Comparison of ENCODE assay signal across 1 cellular context in the genomic region with DNA sequence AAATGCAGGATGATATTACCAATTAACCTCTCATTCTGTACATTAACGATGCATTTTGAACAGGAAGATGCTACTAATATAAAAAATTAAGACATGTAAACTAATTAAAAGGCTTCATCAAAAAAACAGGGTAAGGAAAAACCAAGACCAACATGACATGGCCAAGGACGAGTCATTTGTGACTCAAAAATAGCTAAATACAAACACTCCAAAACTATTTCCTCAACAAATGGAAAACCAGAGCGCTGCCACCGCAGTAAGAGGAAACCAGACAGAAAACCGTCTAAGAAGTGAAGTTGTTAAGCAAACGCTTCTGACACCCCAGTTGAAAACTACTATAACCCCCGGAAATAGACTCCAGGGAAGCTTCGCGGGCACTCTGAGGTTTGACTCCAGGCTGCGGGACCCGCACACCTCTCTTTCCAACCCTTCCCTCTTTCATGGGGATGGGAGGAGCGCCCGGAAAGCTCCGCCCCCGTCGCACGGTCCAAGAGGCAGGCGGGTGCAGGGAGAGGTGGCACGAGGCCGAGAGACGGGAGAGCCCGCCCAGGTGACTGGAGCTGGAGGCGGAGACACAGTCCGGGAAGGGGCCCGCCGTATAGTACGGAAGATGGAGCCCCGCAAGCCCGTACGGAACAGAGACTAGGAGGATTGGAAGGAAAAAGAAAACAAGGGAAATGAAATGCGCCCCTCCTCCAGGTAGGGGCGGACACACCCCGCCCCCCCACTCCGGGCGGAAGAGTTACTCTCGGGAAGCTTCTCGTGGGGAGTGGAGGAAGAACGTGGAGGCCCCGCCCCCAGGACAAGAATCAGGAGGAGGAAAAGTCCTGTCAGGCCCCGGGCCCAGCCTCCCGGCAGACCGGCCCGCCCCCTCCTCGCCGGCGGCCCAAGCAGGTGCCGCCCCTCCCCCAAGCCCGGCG.
TF ChIP-seq lines count a peak whose summit lies in the region.

No MANE protein-coding gene starts in this region.

TF ChIP-seq in HEK293, 187 proteins besides CTCF, POLR2A, EP300 and RAD21 (continued from another document and continues in another):
- TF ChIP-seq SETDB1 (IDR thresholded peaks at IDR 0.05; ENCODE audit: insufficient read length, low read length) (no peak), ZNF510 (tag by site-specific recombination; IDR thresholded peaks at IDR 0.05; ENCODE audit: insufficient replicate concordance) (no peak), ZSCAN16 (tag by site-specific recombination; IDR thresholded peaks at IDR 0.05) (no peak), ZNF274 (IDR thresholded peaks at IDR 0.05; ENCODE audit: low read length) (no peak), ZNF274 (tag by site-specific recombination; IDR thresholded peaks at IDR 0.05; ENCODE audit: borderline replicate concordance) (no peak), FEZF1 (tag by site-specific recombination; IDR thresholded peaks at IDR 0.05) (no peak), GFI1B (tag by site-specific recombination; IDR thresholded peaks at IDR 0.05) (no peak), WT1 (tag by site-specific recombination; IDR thresholded peaks at IDR 0.05) (no peak), ZNF501 (tag by site-specific recombination; IDR thresholded peaks at IDR 0.05) (no peak), ZBTB20 (tag by site-specific recombination; IDR thresholded peaks at IDR 0.05) (peak; percentile 96), SCRT2 (tag by site-specific recombination; IDR thresholded peaks at IDR 0.05) (no peak), ZNF830 (tag by site-specific recombination; IDR thresholded peaks at IDR 0.05; ENCODE audit: low read depth) (no peak), ZBTB8A (tag by site-specific recombination; IDR thresholded peaks at IDR 0.05) (no peak), ZNF707 (tag by site-specific recombination; IDR thresholded peaks at IDR 0.05) (no peak), ZNF292 (tag by site-specific recombination; IDR thresholded peaks at IDR 0.05; ENCODE audit: borderline replicate concordance, low read depth) (no peak), ZNF426 (tag by site-specific recombination; IDR thresholded peaks at IDR 0.05) (no peak), ZNF423 (tag by site-specific recombination; IDR thresholded peaks at IDR 0.05) (no peak), ZNF670 (tag by site-specific recombination; IDR thresholded peaks at IDR 0.05; ENCODE audit: low read depth) (no peak), KLF8 (tag by site-specific recombination; IDR thresholded peaks at IDR 0.05) (peak; percentile 95), ZNF121 (tag by site-specific recombination; IDR thresholded peaks at IDR 0.05) (no peak), KLF1 (tag by site-specific recombination; IDR thresholded peaks at IDR 0.05) (0 out of 2 replicates have a peak, but pooled peaks have one; percentile 15), ZNF354C (tag by site-specific recombination; IDR thresholded peaks at IDR 0.05; ENCODE audit: borderline replicate concordance, low read depth) (no peak), ZNF157 (tag by site-specific recombination; IDR thresholded peaks at IDR 0.05) (no peak), ZNF677 (tag by site-specific recombination; IDR thresholded peaks at IDR 0.05) (no peak), ZNF747 (tag by site-specific recombination; IDR thresholded peaks at IDR 0.05) (no peak), ZNF112 (tag by site-specific recombination; IDR thresholded peaks at IDR 0.05) (no peak), ZNF626 (tag by site-specific recombination; IDR thresholded peaks at IDR 0.05) (no peak), ZNF768 (tag by site-specific recombination; IDR thresholded peaks at IDR 0.05) (no peak), ZNF350 (tag by site-specific recombination; IDR thresholded peaks at IDR 0.05) (no peak), SP3 (tag by site-specific recombination; IDR thresholded peaks at IDR 0.05) (peak; percentile 98), SALL2 (tag by site-specific recombination; IDR thresholded peaks at IDR 0.05; ENCODE audit: borderline replicate concordance) (no peak), ZBTB7A (tag by site-specific recombination; IDR thresholded peaks at IDR 0.05; ENCODE audit: low read depth) (no peak), KLF10 (tag by site-specific recombination; IDR thresholded peaks at IDR 0.05) (peak; percentile 59), ZNF10 (tag by site-specific recombination; IDR thresholded peaks at IDR 0.05) (no peak), ZNF701 (tag by site-specific recombination; IDR thresholded peaks at IDR 0.05) (no peak), ZNF530 (tag by site-specific recombination; IDR thresholded peaks at IDR 0.05; ENCODE audit: low read depth) (no peak), ZNF558 (tag by site-specific recombination; IDR thresholded peaks at IDR 0.05) (no peak), SP7 (tag by site-specific recombination; IDR thresholded peaks at IDR 0.05) (no peak; the same call in 1 of the 2 replicates), OSR2 (tag by site-specific recombination; IDR thresholded peaks at IDR 0.05) (no peak), REPIN1 (tag by site-specific recombination; IDR thresholded peaks at IDR 0.05; ENCODE audit: low read depth) (no peak), ZNF473 (tag by site-specific recombination; IDR thresholded peaks at IDR 0.05) (no peak), ZBTB1 (tag by site-specific recombination; IDR thresholded peaks at IDR 0.05) (no peak)
- TF ChIP-seq, protein P1, sequence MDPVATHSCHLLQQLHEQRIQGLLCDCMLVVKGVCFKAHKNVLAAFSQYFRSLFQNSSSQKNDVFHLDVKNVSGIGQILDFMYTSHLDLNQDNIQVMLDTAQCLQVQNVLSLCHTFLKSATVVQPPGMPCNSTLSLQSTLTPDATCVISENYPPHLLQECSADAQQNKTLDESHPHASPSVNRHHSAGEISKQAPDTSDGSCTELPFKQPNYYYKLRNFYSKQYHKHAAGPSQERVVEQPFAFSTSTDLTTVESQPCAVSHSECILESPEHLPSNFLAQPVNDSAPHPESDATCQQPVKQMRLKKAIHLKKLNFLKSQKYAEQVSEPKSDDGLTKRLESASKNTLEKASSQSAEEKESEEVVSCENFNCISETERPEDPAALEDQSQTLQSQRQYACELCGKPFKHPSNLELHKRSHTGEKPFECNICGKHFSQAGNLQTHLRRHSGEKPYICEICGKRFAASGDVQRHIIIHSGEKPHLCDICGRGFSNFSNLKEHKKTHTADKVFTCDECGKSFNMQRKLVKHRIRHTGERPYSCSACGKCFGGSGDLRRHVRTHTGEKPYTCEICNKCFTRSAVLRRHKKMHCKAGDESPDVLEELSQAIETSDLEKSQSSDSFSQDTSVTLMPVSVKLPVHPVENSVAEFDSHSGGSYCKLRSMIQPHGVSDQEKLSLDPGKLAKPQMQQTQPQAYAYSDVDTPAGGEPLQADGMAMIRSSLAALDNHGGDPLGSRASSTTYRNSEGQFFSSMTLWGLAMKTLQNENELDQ (tag by site-specific recombination; IDR thresholded peaks at IDR 0.05; ENCODE audit: low read depth), result no peak
- TF ChIP-seq, protein P2, sequence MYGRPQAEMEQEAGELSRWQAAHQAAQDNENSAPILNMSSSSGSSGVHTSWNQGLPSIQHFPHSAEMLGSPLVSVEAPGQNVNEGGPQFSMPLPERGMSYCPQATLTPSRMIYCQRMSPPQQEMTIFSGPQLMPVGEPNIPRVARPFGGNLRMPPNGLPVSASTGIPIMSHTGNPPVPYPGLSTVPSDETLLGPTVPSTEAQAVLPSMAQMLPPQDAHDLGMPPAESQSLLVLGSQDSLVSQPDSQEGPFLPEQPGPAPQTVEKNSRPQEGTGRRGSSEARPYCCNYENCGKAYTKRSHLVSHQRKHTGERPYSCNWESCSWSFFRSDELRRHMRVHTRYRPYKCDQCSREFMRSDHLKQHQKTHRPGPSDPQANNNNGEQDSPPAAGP (tag by site-specific recombination; IDR thresholded peaks at IDR 0.05), result no peak
- TF ChIP-seq, protein P3, sequence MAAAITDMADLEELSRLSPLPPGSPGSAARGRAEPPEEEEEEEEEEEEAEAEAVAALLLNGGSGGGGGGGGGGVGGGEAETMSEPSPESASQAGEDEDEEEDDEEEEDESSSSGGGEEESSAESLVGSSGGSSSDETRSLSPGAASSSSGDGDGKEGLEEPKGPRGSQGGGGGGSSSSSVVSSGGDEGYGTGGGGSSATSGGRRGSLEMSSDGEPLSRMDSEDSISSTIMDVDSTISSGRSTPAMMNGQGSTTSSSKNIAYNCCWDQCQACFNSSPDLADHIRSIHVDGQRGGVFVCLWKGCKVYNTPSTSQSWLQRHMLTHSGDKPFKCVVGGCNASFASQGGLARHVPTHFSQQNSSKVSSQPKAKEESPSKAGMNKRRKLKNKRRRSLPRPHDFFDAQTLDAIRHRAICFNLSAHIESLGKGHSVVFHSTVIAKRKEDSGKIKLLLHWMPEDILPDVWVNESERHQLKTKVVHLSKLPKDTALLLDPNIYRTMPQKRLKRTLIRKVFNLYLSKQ (tag by site-specific recombination; IDR thresholded peaks at IDR 0.05; ENCODE audit: borderline replicate concordance), result no peak
- TF ChIP-seq, protein P4, sequence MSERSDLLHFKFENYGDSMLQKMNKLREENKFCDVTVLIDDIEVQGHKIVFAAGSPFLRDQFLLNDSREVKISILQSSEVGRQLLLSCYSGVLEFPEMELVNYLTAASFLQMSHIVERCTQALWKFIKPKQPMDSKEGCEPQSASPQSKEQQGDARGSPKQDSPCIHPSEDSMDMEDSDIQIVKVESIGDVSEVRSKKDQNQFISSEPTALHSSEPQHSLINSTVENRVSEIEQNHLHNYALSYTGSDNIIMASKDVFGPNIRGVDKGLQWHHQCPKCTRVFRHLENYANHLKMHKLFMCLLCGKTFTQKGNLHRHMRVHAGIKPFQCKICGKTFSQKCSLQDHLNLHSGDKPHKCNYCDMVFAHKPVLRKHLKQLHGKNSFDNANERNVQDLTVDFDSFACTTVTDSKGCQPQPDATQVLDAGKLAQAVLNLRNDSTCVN (tag by site-specific recombination; optimal IDR thresholded peaks at IDR 0.05), result peak; percentile 45
- TF ChIP-seq, protein P5, sequence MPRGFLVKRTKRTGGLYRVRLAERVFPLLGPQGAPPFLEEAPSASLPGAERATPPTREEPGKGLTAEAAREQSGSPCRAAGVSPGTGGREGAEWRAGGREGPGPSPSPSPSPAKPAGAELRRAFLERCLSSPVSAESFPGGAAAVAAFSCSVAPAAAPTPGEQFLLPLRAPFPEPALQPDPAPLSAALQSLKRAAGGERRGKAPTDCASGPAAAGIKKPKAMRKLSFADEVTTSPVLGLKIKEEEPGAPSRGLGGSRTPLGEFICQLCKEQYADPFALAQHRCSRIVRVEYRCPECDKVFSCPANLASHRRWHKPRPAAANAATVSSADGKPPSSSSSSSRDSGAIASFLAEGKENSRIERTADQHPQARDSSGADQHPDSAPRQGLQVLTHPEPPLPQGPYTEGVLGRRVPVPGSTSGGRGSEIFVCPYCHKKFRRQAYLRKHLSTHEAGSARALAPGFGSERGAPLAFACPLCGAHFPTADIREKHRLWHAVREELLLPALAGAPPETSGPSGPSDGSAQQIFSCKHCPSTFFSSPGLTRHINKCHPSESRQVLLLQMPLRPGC (tag by site-specific recombination; IDR thresholded peaks at IDR 0.05), result no peak
- TF ChIP-seq, protein P6, sequence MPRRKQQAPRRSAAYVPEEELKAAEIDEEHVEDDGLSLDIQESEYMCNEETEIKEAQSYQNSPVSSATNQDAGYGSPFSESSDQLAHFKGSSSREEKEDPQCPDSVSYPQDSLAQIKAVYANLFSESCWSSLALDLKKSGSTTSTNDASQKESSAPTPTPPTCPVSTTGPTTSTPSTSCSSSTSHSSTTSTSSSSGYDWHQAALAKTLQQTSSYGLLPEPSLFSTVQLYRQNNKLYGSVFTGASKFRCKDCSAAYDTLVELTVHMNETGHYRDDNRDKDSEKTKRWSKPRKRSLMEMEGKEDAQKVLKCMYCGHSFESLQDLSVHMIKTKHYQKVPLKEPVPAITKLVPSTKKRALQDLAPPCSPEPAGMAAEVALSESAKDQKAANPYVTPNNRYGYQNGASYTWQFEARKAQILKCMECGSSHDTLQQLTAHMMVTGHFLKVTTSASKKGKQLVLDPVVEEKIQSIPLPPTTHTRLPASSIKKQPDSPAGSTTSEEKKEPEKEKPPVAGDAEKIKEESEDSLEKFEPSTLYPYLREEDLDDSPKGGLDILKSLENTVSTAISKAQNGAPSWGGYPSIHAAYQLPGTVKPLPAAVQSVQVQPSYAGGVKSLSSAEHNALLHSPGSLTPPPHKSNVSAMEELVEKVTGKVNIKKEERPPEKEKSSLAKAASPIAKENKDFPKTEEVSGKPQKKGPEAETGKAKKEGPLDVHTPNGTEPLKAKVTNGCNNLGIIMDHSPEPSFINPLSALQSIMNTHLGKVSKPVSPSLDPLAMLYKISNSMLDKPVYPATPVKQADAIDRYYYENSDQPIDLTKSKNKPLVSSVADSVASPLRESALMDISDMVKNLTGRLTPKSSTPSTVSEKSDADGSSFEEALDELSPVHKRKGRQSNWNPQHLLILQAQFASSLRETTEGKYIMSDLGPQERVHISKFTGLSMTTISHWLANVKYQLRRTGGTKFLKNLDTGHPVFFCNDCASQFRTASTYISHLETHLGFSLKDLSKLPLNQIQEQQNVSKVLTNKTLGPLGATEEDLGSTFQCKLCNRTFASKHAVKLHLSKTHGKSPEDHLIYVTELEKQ (tag by site-specific recombination; IDR thresholded peaks at IDR 0.05; ENCODE audit: borderline replicate concordance), result no peak
- TF ChIP-seq, protein P7, sequence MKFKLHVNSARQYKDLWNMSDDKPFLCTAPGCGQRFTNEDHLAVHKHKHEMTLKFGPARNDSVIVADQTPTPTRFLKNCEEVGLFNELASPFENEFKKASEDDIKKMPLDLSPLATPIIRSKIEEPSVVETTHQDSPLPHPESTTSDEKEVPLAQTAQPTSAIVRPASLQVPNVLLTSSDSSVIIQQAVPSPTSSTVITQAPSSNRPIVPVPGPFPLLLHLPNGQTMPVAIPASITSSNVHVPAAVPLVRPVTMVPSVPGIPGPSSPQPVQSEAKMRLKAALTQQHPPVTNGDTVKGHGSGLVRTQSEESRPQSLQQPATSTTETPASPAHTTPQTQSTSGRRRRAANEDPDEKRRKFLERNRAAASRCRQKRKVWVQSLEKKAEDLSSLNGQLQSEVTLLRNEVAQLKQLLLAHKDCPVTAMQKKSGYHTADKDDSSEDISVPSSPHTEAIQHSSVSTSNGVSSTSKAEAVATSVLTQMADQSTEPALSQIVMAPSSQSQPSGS (tag by site-specific recombination; IDR thresholded peaks at IDR 0.05; ENCODE audit: low read depth), result no peak
- TF ChIP-seq, protein P8, sequence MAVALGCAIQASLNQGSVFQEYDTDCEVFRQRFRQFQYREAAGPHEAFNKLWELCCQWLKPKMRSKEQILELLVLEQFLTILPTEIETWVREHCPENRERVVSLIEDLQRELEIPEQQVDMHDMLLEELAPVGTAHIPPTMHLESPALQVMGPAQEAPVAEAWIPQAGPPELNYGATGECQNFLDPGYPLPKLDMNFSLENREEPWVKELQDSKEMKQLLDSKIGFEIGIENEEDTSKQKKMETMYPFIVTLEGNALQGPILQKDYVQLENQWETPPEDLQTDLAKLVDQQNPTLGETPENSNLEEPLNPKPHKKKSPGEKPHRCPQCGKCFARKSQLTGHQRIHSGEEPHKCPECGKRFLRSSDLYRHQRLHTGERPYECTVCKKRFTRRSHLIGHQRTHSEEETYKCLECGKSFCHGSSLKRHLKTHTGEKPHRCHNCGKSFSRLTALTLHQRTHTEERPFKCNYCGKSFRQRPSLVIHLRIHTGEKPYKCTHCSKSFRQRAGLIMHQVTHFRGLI (tag by site-specific recombination; IDR thresholded peaks at IDR 0.05), result no peak
- TF ChIP-seq, protein P9, sequence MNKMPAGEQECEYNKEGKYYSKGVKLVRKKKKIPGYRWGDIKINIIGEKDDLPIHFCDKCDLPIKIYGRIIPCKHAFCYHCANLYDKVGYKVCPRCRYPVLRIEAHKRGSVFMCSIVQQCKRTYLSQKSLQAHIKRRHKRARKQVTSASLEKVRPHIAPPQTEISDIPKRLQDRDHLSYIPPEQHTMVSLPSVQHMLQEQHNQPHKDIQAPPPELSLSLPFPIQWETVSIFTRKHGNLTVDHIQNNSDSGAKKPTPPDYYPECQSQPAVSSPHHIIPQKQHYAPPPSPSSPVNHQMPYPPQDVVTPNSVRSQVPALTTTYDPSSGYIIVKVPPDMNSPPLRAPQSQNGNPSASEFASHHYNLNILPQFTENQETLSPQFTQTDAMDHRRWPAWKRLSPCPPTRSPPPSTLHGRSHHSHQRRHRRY (tag by site-specific recombination; IDR thresholded peaks at IDR 0.05), result no peak
